In the genomic region with DNA sequence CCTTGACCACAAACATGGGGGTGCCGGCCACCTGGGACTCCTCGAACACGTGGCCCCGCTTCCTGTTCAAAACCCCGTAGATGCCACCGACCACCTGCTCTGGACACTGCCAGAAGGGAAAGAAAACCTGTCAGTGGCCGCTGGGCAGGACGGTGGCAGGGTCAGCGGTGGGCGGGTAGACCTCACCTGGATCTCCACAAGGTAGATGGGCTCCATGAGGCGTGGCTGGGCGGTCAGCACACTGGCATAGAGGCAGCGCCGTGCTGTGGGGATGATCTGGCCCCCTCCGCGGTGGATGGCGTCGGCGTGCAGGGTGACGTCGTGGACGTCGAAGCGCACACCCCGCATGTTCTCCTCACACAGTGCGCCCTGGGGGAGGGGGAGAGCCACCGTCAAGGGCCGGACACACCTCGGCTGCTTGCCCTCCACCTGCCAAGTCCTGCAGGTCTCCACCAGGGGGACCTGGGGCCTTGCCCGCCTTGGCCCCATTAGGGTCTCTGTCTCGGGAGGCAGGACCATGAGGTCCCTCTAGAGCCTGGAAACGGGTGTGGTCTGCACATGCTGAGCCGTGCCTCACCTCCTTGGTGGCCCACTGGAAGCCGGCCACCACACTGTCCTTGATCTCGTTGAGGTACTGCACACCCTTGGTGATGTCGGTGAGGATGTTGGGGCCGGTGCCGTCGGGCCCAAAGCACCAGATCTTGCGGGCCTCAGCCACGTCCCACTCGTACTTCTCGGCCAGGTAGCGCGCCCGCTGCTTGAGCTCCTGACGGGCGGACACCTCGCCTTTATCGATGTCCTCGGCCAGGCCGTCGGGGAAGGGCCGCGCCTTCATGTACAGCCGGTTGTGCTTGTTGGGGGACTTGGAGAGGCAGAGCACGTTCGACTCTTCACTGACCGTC, we compare ENCODE assay signal across 1 cellular context.
TF ChIP-seq lines count a peak whose summit lies in the region.

No MANE protein-coding gene starts in this region.

TF ChIP-seq in K562, 482 proteins besides CTCF, POLR2A, EP300 and RAD21 (continued from another document and continues in another):
- TF ChIP-seq, protein P1, sequence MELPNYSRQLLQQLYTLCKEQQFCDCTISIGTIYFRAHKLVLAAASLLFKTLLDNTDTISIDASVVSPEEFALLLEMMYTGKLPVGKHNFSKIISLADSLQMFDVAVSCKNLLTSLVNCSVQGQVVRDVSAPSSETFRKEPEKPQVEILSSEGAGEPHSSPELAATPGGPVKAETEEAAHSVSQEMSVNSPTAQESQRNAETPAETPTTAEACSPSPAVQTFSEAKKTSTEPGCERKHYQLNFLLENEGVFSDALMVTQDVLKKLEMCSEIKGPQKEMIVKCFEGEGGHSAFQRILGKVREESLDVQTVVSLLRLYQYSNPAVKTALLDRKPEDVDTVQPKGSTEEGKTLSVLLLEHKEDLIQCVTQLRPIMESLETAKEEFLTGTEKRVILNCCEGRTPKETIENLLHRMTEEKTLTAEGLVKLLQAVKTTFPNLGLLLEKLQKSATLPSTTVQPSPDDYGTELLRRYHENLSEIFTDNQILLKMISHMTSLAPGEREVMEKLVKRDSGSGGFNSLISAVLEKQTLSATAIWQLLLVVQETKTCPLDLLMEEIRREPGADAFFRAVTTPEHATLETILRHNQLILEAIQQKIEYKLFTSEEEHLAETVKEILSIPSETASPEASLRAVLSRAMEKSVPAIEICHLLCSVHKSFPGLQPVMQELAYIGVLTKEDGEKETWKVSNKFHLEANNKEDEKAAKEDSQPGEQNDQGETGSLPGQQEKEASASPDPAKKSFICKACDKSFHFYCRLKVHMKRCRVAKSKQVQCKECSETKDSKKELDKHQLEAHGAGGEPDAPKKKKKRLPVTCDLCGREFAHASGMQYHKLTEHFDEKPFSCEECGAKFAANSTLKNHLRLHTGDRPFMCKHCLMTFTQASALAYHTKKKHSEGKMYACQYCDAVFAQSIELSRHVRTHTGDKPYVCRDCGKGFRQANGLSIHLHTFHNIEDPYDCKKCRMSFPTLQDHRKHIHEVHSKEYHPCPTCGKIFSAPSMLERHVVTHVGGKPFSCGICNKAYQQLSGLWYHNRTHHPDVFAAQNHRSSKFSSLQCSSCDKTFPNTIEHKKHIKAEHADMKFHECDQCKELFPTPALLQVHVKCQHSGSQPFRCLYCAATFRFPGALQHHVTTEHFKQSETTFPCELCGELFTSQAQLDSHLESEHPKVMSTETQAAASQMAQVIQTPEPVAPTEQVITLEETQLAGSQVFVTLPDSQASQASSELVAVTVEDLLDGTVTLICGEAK (IDR thresholded peaks at IDR 0.05) = no peak
- TF ChIP-seq, protein P1 (CRISPR knock-in tag; IDR thresholded peaks at IDR 0.05) = no peak
- TF ChIP-seq ZNF780A (CRISPR knock-in tag; IDR thresholded peaks at IDR 0.05) (no peak), ZNF444 (CRISPR knock-in tag; IDR thresholded peaks at IDR 0.05) (no peak), TOE1 (IDR thresholded peaks at IDR 0.05; ENCODE audit: borderline replicate concordance) (no peak), TOE1 (CRISPR knock-in tag; IDR thresholded peaks at IDR 0.05; ENCODE audit: borderline replicate concordance, low read depth) (no peak), E2F3 (CRISPR knock-in tag; IDR thresholded peaks at IDR 0.05) (no peak), ELF4 (CRISPR knock-in tag; IDR thresholded peaks at IDR 0.05) (no peak), NELFE (IDR thresholded peaks at IDR 0.05; ENCODE audit: insufficient read depth, insufficient read length) (no peak), SNIP1 (IDR thresholded peaks at IDR 0.05; ENCODE audit: low read depth) (no peak), ZNF699 (CRISPR knock-in tag; IDR thresholded peaks at IDR 0.05; ENCODE audit: insufficient replicate concordance) (no peak), SRSF1 (IDR thresholded peaks at IDR 0.05; ENCODE audit: low read depth, low read length) (0 out of 2 replicates have a peak, but pooled peaks have one; percentile 57), BRD4 (IDR thresholded peaks at IDR 0.05) (no peak), ZFX (CRISPR knock-in tag; IDR thresholded peaks at IDR 0.05) (0 out of 2 replicates have a peak, but pooled peaks have one; percentile 34), RBM25 (IDR thresholded peaks at IDR 0.05; ENCODE audit: low read depth, low read length, severe bottlenecking) (no peak)
- TF ChIP-seq, protein P2, sequence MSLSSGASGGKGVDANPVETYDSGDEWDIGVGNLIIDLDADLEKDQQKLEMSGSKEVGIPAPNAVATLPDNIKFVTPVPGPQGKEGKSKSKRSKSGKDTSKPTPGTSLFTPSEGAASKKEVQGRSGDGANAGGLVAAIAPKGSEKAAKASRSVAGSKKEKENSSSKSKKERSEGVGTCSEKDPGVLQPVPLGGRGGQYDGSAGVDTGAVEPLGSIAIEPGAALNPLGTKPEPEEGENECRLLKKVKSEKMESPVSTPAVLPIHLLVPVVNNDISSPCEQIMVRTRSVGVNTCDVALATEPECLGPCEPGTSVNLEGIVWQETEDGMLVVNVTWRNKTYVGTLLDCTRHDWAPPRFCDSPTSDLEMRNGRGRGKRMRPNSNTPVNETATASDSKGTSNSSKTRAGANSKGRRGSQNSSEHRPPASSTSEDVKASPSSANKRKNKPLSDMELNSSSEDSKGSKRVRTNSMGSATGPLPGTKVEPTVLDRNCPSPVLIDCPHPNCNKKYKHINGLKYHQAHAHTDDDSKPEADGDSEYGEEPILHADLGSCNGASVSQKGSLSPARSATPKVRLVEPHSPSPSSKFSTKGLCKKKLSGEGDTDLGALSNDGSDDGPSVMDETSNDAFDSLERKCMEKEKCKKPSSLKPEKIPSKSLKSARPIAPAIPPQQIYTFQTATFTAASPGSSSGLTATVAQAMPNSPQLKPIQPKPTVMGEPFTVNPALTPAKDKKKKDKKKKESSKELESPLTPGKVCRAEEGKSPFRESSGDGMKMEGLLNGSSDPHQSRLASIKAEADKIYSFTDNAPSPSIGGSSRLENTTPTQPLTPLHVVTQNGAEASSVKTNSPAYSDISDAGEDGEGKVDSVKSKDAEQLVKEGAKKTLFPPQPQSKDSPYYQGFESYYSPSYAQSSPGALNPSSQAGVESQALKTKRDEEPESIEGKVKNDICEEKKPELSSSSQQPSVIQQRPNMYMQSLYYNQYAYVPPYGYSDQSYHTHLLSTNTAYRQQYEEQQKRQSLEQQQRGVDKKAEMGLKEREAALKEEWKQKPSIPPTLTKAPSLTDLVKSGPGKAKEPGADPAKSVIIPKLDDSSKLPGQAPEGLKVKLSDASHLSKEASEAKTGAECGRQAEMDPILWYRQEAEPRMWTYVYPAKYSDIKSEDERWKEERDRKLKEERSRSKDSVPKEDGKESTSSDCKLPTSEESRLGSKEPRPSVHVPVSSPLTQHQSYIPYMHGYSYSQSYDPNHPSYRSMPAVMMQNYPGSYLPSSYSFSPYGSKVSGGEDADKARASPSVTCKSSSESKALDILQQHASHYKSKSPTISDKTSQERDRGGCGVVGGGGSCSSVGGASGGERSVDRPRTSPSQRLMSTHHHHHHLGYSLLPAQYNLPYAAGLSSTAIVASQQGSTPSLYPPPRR (CRISPR knock-in tag; IDR thresholded peaks at IDR 0.05; ENCODE audit: borderline replicate concordance) = no peak
- TF ChIP-seq, protein P3, sequence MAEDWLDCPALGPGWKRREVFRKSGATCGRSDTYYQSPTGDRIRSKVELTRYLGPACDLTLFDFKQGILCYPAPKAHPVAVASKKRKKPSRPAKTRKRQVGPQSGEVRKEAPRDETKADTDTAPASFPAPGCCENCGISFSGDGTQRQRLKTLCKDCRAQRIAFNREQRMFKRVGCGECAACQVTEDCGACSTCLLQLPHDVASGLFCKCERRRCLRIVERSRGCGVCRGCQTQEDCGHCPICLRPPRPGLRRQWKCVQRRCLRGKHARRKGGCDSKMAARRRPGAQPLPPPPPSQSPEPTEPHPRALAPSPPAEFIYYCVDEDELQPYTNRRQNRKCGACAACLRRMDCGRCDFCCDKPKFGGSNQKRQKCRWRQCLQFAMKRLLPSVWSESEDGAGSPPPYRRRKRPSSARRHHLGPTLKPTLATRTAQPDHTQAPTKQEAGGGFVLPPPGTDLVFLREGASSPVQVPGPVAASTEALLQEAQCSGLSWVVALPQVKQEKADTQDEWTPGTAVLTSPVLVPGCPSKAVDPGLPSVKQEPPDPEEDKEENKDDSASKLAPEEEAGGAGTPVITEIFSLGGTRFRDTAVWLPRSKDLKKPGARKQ (CRISPR knock-in tag; IDR thresholded peaks at IDR 0.05) = no peak
- TF ChIP-seq, protein P4, sequence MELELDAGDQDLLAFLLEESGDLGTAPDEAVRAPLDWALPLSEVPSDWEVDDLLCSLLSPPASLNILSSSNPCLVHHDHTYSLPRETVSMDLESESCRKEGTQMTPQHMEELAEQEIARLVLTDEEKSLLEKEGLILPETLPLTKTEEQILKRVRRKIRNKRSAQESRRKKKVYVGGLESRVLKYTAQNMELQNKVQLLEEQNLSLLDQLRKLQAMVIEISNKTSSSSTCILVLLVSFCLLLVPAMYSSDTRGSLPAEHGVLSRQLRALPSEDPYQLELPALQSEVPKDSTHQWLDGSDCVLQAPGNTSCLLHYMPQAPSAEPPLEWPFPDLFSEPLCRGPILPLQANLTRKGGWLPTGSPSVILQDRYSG (tag; conservative IDR thresholded peaks at IDR 0.05; ENCODE audit: low read depth) = no peak
- TF ChIP-seq, protein P5, sequence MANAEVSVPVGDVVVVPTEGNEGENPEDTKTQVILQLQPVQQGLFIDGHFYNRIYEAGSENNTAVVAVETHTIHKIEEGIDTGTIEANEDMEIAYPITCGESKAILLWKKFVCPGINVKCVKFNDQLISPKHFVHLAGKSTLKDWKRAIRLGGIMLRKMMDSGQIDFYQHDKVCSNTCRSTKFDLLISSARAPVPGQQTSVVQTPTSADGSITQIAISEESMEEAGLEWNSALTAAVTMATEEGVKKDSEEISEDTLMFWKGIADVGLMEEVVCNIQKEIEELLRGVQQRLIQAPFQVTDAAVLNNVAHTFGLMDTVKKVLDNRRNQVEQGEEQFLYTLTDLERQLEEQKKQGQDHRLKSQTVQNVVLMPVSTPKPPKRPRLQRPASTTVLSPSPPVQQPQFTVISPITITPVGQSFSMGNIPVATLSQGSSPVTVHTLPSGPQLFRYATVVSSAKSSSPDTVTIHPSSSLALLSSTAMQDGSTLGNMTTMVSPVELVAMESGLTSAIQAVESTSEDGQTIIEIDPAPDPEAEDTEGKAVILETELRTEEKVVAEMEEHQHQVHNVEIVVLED (CRISPR knock-in tag; IDR thresholded peaks at IDR 0.05) = no peak
- TF ChIP-seq, protein P6, sequence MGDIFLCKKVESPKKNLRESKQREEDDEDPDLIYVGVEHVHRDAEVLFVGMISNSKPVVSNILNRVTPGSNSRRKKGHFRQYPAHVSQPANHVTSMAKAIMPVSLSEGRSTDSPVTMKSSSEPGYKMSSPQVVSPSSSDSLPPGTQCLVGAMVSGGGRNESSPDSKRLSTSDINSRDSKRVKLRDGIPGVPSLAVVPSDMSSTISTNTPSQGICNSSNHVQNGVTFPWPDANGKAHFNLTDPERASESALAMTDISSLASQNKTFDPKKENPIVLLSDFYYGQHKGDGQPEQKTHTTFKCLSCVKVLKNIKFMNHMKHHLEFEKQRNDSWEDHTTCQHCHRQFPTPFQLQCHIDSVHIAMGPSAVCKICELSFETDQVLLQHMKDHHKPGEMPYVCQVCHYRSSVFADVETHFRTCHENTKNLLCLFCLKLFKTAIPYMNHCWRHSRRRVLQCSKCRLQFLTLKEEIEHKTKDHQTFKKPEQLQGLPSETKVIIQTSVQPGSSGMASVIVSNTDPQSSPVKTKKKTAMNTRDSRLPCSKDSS (IDR thresholded peaks at IDR 0.05; ENCODE audit: low read depth, partially characterized antibody) = no peak
- TF ChIP-seq, protein P7, sequence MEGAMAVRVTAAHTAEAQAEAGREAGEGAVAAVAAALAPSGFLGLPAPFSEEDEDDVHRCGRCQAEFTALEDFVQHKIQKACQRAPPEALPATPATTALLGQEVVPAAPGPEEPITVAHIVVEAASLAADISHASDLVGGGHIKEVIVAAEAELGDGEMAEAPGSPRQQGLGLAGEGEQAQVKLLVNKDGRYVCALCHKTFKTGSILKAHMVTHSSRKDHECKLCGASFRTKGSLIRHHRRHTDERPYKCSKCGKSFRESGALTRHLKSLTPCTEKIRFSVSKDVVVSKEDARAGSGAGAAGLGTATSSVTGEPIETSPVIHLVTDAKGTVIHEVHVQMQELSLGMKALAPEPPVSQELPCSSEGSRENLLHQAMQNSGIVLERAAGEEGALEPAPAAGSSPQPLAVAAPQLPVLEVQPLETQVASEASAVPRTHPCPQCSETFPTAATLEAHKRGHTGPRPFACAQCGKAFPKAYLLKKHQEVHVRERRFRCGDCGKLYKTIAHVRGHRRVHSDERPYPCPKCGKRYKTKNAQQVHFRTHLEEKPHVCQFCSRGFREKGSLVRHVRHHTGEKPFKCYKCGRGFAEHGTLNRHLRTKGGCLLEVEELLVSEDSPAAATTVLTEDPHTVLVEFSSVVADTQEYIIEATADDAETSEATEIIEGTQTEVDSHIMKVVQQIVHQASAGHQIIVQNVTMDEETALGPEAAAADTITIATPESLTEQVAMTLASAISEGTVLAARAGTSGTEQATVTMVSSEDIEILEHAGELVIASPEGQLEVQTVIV (CRISPR knock-in tag; IDR thresholded peaks at IDR 0.05; ENCODE audit: borderline replicate concordance) = no peak
- TF ChIP-seq, protein P8, sequence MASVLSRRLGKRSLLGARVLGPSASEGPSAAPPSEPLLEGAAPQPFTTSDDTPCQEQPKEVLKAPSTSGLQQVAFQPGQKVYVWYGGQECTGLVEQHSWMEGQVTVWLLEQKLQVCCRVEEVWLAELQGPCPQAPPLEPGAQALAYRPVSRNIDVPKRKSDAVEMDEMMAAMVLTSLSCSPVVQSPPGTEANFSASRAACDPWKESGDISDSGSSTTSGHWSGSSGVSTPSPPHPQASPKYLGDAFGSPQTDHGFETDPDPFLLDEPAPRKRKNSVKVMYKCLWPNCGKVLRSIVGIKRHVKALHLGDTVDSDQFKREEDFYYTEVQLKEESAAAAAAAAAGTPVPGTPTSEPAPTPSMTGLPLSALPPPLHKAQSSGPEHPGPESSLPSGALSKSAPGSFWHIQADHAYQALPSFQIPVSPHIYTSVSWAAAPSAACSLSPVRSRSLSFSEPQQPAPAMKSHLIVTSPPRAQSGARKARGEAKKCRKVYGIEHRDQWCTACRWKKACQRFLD (CRISPR knock-in tag; IDR thresholded peaks at IDR 0.05) = no peak
